ENCODE assay signal across 17 cellular contexts in the genomic region with DNA sequence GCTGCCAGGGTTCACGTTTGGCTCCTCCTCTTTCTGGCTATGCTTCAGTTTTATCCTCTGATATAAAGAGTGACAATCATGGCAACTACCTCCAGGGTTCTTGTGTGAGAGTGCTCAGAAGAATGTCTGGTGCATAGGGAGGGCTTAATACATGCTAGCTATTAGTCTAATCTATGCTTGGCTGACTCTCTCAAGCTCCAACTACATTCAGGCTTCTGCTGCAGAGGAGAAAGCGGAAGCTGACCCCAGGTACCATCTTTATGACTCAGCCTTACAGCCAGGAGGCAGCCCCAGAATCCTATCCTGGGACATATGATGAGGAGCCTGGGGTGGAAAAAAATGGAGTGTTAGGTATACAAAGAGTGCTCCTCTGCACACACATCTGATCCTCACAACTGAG. TPM values are rescaled to one million over a fixed set of nuclear protein-coding genes. Genes with fewer than 3 reads are reported as not detected.
DNase-seq lines count a peak whose midpoint lies in the region; ATAC-seq, FAIRE-seq and TF ChIP-seq lines count a peak whose summit lies in the region.
"Had no signal": no experiment of that assay in that cellular context is flagged by ENCODE, and none has a peak within 500 bp of the region (broad histone marks: within the 10 kb centered on the region; RNA-seq: fewer than 3 reads in every experiment).

No MANE protein-coding gene starts in this region.

- ATAC-seq in GM21529 (IDR thresholded peaks at IDR 0.05; ENCODE audit: unreplicated experiment) (peak; percentile 72), HG03342 (IDR thresholded peaks at IDR 0.05; ENCODE audit: unreplicated experiment) (peak; percentile 76), GM18505 (IDR thresholded peaks at IDR 0.05; ENCODE audit: unreplicated experiment) (no peak)

- TF ChIP-seq CTCF in GM12865 (IDR thresholded peaks at IDR 0.05; ENCODE audit: insufficient read depth, low read depth, low read length, missing control alignments) (no peak), bronchial epithelial cell (IDR thresholded peaks at IDR 0.05; ENCODE audit: insufficient read depth, low read length, severe bottlenecking) (no peak)

- H3K27me3 ChIP-seq in bronchial epithelial cell (ENCODE audit: control insufficient read depth, insufficient read depth, low read length): no peaks in the 10 kb centered on the region
- H3K27me3 ChIP-seq: SJCRH30 had no signal

- no peak for TF ChIP-seq POLR2A in GM18505 (IDR thresholded peaks at IDR 0.05; ENCODE audit: borderline replicate concordance, extremely low read depth, insufficient read depth, insufficient read length)

- no peaks in the 10 kb centered on the region for H3K36me3 ChIP-seq in bronchial epithelial cell (ENCODE audit: control insufficient read depth, insufficient read depth, low read length)
- H3K36me3 ChIP-seq: SJCRH30 had no signal

- FAIRE-seq in bronchial epithelial cell (lab: Jason Lieb, UNC): peak; percentile 43

- peak; percentile 36 for DNase-seq in GM12865 (ENCODE audit: low read depth)
- DNase-seq in bronchial epithelial cell (ENCODE audit: low read depth): no peak
- no peak for DNase-seq in effector CD8-positive, alpha-beta T cell (lab: John Stamatoyannopoulos, UW)
- DNase-seq in hippocampal formation (lab: John Stamatoyannopoulos, UW): no peak
- DNase-seq in activated CD4-positive, CD25-positive, alpha-beta regulatory T cell (lab: John Stamatoyannopoulos, UW): no peak
- DNase-seq: Caco-2, GDM1, NCI-H1105, NCI-H1694, NCI-H510A treated with DMSO at 0.1 percent for 48 hours, NCI-H82, PC-9, SJCRH30 had no signal

- no peak overlapping the region for H3K4me3 ChIP-seq in GM12865 (ENCODE audit: low read depth, low read length)
- H3K4me3 ChIP-seq in bronchial epithelial cell (ENCODE audit: low read depth, low read length): no peak overlapping the region
- H3K4me3 ChIP-seq: PC-9, SJCRH30 had no signal

RNA-seq across cellular contexts. Expression of a gene that starts 32.1 kb away (rescaled TPM):
- total RNA-seq in bronchial epithelial cell: 0.26 and 0.53 TPM in 2 replicates
- total RNA-seq: A172 had no signal
